1 cellular context compared by ENCODE assay signal in the genomic region with DNA sequence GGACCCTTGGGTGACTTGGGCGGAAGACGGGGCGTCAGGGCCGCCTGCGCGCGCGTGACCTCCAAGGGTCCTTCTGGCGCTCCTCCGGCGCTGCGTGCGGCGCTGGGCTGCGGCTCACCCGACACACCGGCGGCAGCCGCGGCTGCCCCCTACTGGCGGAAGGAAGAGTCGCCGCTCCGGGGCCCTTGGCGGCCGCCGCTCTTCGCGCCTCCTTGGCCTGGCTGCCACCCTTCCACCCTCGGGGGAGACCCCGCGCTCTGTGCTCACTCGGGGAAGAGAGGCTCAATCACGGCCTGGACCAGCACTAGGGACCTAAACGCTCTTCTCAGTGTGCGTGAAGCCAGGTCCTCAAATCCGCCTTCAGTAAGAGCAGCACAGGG.
TF ChIP-seq lines count a peak whose summit lies in the region.

No MANE protein-coding gene starts in this region.

TF ChIP-seq in GM23338, 12 proteins besides CTCF, POLR2A, EP300 and RAD21:
- TF ChIP-seq, protein P1, sequence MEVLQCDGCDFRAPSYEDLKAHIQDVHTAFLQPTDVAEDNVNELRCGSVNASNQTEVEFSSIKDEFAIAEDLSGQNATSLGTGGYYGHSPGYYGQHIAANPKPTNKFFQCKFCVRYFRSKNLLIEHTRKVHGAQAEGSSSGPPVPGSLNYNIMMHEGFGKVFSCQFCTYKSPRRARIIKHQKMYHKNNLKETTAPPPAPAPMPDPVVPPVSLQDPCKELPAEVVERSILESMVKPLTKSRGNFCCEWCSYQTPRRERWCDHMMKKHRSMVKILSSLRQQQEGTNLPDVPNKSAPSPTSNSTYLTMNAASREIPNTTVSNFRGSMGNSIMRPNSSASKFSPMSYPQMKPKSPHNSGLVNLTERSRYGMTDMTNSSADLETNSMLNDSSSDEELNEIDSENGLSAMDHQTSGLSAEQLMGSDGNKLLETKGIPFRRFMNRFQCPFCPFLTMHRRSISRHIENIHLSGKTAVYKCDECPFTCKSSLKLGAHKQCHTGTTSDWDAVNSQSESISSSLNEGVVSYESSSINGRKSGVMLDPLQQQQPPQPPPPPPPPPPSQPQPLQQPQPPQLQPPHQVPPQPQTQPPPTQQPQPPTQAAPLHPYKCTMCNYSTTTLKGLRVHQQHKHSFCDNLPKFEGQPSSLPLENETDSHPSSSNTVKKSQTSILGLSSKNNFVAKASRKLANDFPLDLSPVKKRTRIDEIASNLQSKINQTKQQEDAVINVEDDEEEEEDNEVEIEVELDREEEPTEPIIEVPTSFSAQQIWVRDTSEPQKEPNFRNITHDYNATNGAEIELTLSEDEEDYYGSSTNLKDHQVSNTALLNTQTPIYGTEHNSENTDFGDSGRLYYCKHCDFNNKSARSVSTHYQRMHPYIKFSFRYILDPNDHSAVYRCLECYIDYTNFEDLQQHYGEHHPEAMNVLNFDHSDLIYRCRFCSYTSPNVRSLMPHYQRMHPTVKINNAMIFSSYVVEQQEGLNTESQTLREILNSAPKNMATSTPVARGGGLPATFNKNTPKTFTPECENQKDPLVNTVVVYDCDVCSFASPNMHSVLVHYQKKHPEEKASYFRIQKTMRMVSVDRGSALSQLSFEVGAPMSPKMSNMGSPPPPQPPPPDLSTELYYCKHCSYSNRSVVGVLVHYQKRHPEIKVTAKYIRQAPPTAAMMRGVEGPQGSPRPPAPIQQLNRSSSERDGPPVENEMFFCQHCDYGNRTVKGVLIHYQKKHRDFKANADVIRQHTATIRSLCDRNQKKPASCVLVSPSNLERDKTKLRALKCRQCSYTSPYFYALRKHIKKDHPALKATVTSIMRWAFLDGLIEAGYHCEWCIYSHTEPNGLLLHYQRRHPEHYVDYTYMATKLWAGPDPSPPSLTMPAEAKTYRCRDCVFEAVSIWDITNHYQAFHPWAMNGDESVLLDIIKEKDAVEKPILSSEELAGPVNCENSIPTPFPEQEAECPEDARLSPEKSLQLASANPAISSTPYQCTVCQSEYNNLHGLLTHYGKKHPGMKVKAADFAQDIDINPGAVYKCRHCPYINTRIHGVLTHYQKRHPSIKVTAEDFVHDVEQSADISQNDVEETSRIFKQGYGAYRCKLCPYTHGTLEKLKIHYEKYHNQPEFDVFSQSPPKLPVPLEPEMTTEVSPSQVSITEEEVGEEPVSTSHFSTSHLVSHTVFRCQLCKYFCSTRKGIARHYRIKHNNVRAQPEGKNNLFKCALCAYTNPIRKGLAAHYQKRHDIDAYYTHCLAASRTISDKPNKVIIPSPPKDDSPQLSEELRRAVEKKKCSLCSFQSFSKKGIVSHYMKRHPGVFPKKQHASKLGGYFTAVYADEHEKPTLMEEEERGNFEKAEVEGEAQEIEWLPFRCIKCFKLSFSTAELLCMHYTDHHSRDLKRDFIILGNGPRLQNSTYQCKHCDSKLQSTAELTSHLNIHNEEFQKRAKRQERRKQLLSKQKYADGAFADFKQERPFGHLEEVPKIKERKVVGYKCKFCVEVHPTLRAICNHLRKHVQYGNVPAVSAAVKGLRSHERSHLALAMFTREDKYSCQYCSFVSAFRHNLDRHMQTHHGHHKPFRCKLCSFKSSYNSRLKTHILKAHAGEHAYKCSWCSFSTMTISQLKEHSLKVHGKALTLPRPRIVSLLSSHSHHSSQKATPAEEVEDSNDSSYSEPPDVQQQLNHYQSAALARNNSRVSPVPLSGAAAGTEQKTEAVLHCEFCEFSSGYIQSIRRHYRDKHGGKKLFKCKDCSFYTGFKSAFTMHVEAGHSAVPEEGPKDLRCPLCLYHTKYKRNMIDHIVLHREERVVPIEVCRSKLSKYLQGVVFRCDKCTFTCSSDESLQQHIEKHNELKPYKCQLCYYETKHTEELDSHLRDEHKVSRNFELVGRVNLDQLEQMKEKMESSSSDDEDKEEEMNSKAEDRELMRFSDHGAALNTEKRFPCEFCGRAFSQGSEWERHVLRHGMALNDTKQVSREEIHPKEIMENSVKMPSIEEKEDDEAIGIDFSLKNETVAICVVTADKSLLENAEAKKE (CRISPR knock-in tag; IDR thresholded peaks at IDR 0.05): no peak
- TF ChIP-seq ZNF331 (CRISPR knock-in tag; IDR thresholded peaks at IDR 0.05; ENCODE audit: low read depth) (no peak), CREB1 (CRISPR knock-in tag; IDR thresholded peaks at IDR 0.05; ENCODE audit: low read depth) (no peak), EZH2phosphoT487 (IDR thresholded peaks at IDR 0.05; ENCODE audit: unreplicated experiment) (no peak), ETS1 (IDR thresholded peaks at IDR 0.05) (no peak), ZNF114 (CRISPR knock-in tag; IDR thresholded peaks at IDR 0.05) (no peak), STAT1 (IDR thresholded peaks at IDR 0.05; ENCODE audit: unreplicated experiment) (no peak), EZH2 (IDR thresholded peaks at IDR 0.05; ENCODE audit: low read depth, unreplicated experiment) (no peak), POLR2AphosphoS5 (IDR thresholded peaks at IDR 0.05; ENCODE audit: low read depth) (no peak), NANOG (IDR thresholded peaks at IDR 0.05; ENCODE audit: borderline replicate concordance) (no peak)
- TF ChIP-seq, protein P2, sequence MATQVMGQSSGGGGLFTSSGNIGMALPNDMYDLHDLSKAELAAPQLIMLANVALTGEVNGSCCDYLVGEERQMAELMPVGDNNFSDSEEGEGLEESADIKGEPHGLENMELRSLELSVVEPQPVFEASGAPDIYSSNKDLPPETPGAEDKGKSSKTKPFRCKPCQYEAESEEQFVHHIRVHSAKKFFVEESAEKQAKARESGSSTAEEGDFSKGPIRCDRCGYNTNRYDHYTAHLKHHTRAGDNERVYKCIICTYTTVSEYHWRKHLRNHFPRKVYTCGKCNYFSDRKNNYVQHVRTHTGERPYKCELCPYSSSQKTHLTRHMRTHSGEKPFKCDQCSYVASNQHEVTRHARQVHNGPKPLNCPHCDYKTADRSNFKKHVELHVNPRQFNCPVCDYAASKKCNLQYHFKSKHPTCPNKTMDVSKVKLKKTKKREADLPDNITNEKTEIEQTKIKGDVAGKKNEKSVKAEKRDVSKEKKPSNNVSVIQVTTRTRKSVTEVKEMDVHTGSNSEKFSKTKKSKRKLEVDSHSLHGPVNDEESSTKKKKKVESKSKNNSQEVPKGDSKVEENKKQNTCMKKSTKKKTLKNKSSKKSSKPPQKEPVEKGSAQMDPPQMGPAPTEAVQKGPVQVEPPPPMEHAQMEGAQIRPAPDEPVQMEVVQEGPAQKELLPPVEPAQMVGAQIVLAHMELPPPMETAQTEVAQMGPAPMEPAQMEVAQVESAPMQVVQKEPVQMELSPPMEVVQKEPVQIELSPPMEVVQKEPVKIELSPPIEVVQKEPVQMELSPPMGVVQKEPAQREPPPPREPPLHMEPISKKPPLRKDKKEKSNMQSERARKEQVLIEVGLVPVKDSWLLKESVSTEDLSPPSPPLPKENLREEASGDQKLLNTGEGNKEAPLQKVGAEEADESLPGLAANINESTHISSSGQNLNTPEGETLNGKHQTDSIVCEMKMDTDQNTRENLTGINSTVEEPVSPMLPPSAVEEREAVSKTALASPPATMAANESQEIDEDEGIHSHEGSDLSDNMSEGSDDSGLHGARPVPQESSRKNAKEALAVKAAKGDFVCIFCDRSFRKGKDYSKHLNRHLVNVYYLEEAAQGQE (IDR thresholded peaks at IDR 0.05; ENCODE audit: unreplicated experiment): no peak
